In the genomic region with DNA sequence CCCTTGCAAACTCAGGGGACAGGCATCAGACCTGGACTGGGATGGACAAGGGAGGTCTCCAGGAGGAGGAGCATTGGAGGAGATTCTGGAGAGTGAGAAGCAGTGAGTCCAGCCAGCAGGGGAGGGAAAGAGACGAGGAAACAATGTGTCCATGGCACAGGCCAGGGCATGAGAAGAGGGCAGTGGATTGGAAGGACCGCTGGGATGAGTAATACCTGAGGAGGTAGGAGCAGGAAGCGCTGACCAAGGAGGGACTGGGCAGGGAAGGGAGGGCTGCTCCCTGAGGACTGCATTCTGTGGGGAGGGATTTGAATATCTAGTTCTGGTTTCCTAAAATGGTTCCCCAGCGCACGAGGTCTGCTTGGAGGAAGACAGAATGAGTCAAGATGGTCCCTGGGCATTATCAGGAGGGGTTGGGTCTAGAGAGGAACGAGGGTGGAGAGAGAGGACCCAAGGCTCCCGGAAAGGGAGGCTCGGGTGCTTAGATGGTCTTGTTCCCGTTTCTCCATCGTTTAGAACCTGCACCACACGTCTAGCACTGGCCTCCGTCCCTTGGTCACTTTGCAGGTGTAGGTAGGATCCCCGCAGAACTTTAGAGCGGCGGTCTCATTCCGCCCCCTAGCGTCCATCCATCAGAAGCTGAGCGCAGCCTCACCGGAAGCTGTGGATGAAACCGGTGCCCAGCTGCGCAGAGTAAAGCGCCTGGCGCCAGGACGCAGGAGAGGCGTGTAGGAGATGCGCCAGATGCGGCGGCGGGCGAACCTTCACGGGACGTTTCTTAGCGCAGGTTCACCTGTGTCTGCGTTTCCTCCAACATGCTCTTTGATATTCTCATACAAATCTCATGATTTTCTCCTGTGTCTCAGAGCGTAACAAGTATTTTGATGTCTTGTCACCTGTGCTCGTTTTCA, we compare ENCODE assay signal across 9 cellular contexts.
DNase-seq lines count a peak whose midpoint lies in the region; ATAC-seq and TF ChIP-seq lines count a peak whose summit lies in the region.
"Had no signal": no experiment of that assay in that cellular context is flagged by ENCODE, and none has a peak within 500 bp of the region (broad histone marks: within the 10 kb centered on the region; RNA-seq: fewer than 3 reads in every experiment).

No MANE protein-coding gene starts in this region.

- H3K27me3 ChIP-seq in HUES6 (ENCODE audit: control insufficient read depth, insufficient read depth, low read length) (peaks cover 20% of the 10 kb centered on the region; the same call in 1 of the 2 replicates), parathyroid adenoma (ENCODE audit: control insufficient read depth, insufficient read depth, low read length) (no peaks in the 10 kb centered on the region)

- no peak overlapping the region for H3K9ac ChIP-seq in HUES6 (ENCODE audit: low read length)
- no peak overlapping the region for H3K9ac ChIP-seq in parathyroid adenoma

- H3K27ac Mint-ChIP-seq in immature natural killer cell, result no peak overlapping the region
- H3K27ac Mint-ChIP-seq: memory B cell had no signal

- no peaks in the 10 kb centered on the region for H3K36me3 ChIP-seq in HUES6 (ENCODE audit: control insufficient read depth, insufficient read depth, low read length)
- no peaks in the 10 kb centered on the region for H3K36me3 ChIP-seq in parathyroid adenoma (ENCODE audit: control insufficient read depth, insufficient read depth, low read length)

- H3K4me3 ChIP-seq in HUES6 (ENCODE audit: low read depth, low read length), result peak overlapping the region; percentile 43
- no peak overlapping the region for H3K4me3 ChIP-seq in fibroblast of the aortic adventitia (ENCODE audit: low read depth, low read length)
- no peak overlapping the region for H3K4me3 ChIP-seq in parathyroid adenoma (ENCODE audit: low read depth, low read length)

- peaks cover 1 to 21% (median 8%) of the 10 kb centered on the region in 6 donors for H3K9me3 Mint-ChIP-seq in immature natural killer cell

- ATAC-seq in HG03469 (IDR thresholded peaks at IDR 0.05; ENCODE audit: unreplicated experiment), result no peak

- no peaks in the 10 kb centered on the region for H3K79me2 ChIP-seq in parathyroid adenoma

- DNase-seq in Daoy (ENCODE audit: low read depth) (peak; percentile 82), SK-N-DZ (ENCODE audit: low spot score) (peak; percentile 52), fibroblast of the aortic adventitia (ENCODE audit: low read depth) (no peak), GOT3 (lab: John Stamatoyannopoulos, UW) (no peak), immature natural killer cell (no peak)

- peaks cover 0 to 5% (median 0%) of the 10 kb centered on the region in 3 donors for H3K27me3 Mint-ChIP-seq in immature natural killer cell (ENCODE audit: low read depth in 3 of 3)
- H3K27me3 Mint-ChIP-seq: memory B cell had no signal

- no peaks in the 10 kb centered on the region for H3K36me3 Mint-ChIP-seq in immature natural killer cell
- H3K36me3 Mint-ChIP-seq: memory B cell had no signal

- H3K9me3 ChIP-seq in HUES6 (ENCODE audit: control insufficient read depth, insufficient read depth, low read depth, low read length) (peaks cover 18% of the 10 kb centered on the region; the same call in 1 of the 2 replicates), parathyroid adenoma (ENCODE audit: control insufficient read depth, low read length) (no peaks in the 10 kb centered on the region)

- H3K4me1 ChIP-seq in HUES6 (ENCODE audit: control insufficient read depth, insufficient read depth, low read length) (no peaks in the 10 kb centered on the region), parathyroid adenoma (no peaks in the 10 kb centered on the region)

- no peak overlapping the region for H3K4me3 Mint-ChIP-seq in immature natural killer cell
- H3K4me3 Mint-ChIP-seq: memory B cell had no signal

- peak overlapping the region; percentile 14 for H3K4me2 ChIP-seq in parathyroid adenoma (ENCODE audit: low read length)

- no peak overlapping the region for H2AFZ ChIP-seq in parathyroid adenoma

- TF ChIP-seq CTCF in fibroblast of the aortic adventitia (IDR thresholded peaks at IDR 0.05; ENCODE audit: insufficient read depth, low read length) (peak; percentile 4), parathyroid adenoma (IDR thresholded peaks at IDR 0.05) (peak; percentile 58)

- H3K27ac ChIP-seq in HUES6 (ENCODE audit: low read depth, low read length) (no peak overlapping the region), parathyroid adenoma (no peak overlapping the region)

- H3K4me1 Mint-ChIP-seq in immature natural killer cell, result no peaks in the 10 kb centered on the region
- H3K4me1 Mint-ChIP-seq: memory B cell had no signal

Comparison
In these comparisons a context has a peak if more than half of its experiments do, and no peak if none do; other contexts are left out.
1. DNase-seq: peak in Daoy (single experiment) and SK-N-DZ (single experiment); none in fibroblast of the aortic adventitia (single experiment), GOT3 (single experiment) and immature natural killer cell (0 of 3).